ENCODE assay signal across 12 cellular contexts in genomic region chr7:91344911-91345310, GRCh38.
DNase-seq lines count a peak whose midpoint lies in the region; ATAC-seq and TF ChIP-seq lines count a peak whose summit lies in the region.
"Had no signal": no experiment of that assay in that cellular context is flagged by ENCODE, and none has a peak within 500 bp of the region (broad histone marks: within the 10 kb centered on the region; RNA-seq: fewer than 3 reads in every experiment).

No MANE protein-coding gene starts in this region.

- ATAC-seq in GM18907 (IDR thresholded peaks at IDR 0.05; ENCODE audit: unreplicated experiment) (peak; percentile 60), HG02610 (IDR thresholded peaks at IDR 0.05; ENCODE audit: unreplicated experiment) (peak; percentile 70), HG03565 (IDR thresholded peaks at IDR 0.05; ENCODE audit: unreplicated experiment) (peak; percentile 71), HG02970 (IDR thresholded peaks at IDR 0.05; ENCODE audit: low FRiP score, unreplicated experiment) (no peak)

- no peaks in the 10 kb centered on the region for H3K36me3 ChIP-seq in osteoblast (ENCODE audit: insufficient read depth, low read length)
- H3K36me3 ChIP-seq: WERI-Rb-1 had no signal

- DNase-seq in osteoblast (ENCODE audit: insufficient read length, low spot score, missing footprints) (peak; percentile 19), epidermal melanocyte (ENCODE audit: insufficient read length, low spot score) (no peak), medulla oblongata (ENCODE audit: extremely low spot score) (no peak)
- DNase-seq in central memory CD4-positive, alpha-beta T cell = no peak
- DNase-seq: Calu3, NCI-H2171, Right ventricle myocardium superior, WERI-Rb-1 had no signal

- H3K4me1 ChIP-seq in osteoblast (ENCODE audit: insufficient read depth, low read length) = no peaks in the 10 kb centered on the region

- no peaks in the 10 kb centered on the region for H4K20me1 ChIP-seq in osteoblast (ENCODE audit: insufficient read depth, low read length)

- no peak overlapping the region for H3K27ac ChIP-seq in osteoblast (ENCODE audit: low read depth, low read length)
- H3K27ac ChIP-seq: WERI-Rb-1 had no signal

- H2AFZ ChIP-seq in osteoblast (ENCODE audit: low read length) = no peak overlapping the region

- no peak for TF ChIP-seq CTCF in osteoblast (IDR thresholded peaks at IDR 0.05; ENCODE audit: extremely low read depth, low read depth, low read length)

- H3K9me3 ChIP-seq in osteoblast (ENCODE audit: low read depth, low read length) = no peaks in the 10 kb centered on the region

- H3K4me2 ChIP-seq in osteoblast (ENCODE audit: insufficient read depth, low read length) = no peak overlapping the region

- no peaks in the 10 kb centered on the region for H3K27me3 ChIP-seq in osteoblast (ENCODE audit: insufficient read depth, low read length)

- no peaks in the 10 kb centered on the region for H3K79me2 ChIP-seq in osteoblast (ENCODE audit: insufficient read depth, low read length)

- H3K4me3 ChIP-seq in osteoblast (ENCODE audit: insufficient read depth, low read length) = no peak overlapping the region
